Comparison of ENCODE assay signal across 12 cellular contexts in the genomic region with DNA sequence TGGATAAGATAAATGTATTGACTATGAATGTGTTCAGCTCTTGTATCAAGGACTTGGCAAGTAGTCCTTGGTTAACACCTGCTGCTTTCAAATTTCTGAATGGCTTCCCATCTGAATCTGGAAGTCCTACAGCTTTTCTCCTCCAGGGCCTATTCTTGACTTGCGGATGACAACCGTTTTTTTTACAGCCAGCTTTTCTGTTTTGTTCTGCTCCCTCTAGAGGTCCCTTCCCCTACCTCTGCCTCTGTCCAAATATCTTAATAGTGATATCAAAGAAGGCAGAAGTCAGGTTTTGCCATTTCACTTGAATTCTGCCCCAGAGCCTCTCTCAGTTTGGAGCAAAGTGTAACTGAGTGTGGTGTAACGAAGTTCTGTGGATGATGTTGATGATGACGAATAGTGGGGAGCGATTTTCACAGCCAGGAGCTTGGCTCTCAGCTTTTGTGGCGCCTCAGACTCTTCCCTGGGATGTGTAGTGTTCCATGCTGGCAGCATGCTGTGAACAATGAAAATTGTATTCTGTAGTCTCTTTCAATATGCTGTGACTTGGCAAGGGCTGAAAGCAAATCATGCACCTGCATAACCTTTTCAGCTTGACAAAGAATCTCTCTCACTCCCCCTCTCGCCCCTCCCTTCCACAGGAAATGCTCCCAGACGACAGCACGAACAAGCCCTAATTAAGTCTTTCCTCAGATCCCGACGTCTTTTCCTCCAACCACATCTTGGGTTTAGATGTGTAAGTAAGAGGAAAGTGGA. TPM values are rescaled to one million over a fixed set of nuclear protein-coding genes. Genes with fewer than 3 reads are reported as not detected.
DNase-seq lines count a peak whose midpoint lies in the region; ATAC-seq, FAIRE-seq and TF ChIP-seq lines count a peak whose summit lies in the region.
"Had no signal": no experiment of that assay in that cellular context is flagged by ENCODE, and none has a peak within 500 bp of the region (broad histone marks: within the 10 kb centered on the region; RNA-seq: fewer than 3 reads in every experiment).

No MANE protein-coding gene starts in this region.

- H3K4me3 ChIP-seq in BJ (ENCODE audit: low read depth, low read length), result no peak overlapping the region

- ATAC-seq in foreskin keratinocyte, result no peak

- peaks cover 6% of the 10 kb centered on the region for H3K27me3 Mint-ChIP-seq in nephron progenitor cell (ENCODE audit: low read depth, poor library complexity)
- H3K27me3 Mint-ChIP-seq: CD4-positive, CD25-positive, alpha-beta regulatory T cell had no signal

- H3K9me3 Mint-ChIP-seq in nephron progenitor cell, result no peaks in the 10 kb centered on the region
- H3K9me3 Mint-ChIP-seq: activated CD4-positive, alpha-beta memory T cell treated with anti-CD3 and anti-CD28 coated beads, Interleukin-2, amount 10 ng/mL, durations not matched to agents 7 days and 5 days; CD4-positive, CD25-positive, alpha-beta regulatory T cell had no signal

- DNase-seq in BJ (ENCODE audit: low read depth), result no peak
- peak; percentile 17 for DNase-seq in NAMALWA (ENCODE audit: low spot score)
- DNase-seq in foreskin keratinocyte, result no peak
- no peak for DNase-seq in superior temporal gyrus (ENCODE audit: extremely low spot score)
- DNase-seq in nephron progenitor cell, result no peak
- DNase-seq in dedifferentiated amniotic fluid mesenchymal stem cell (ENCODE audit: extremely low spot score), result no peak
- no peak for DNase-seq in GM19239 (ENCODE audit: insufficient read length, low spot score)
- DNase-seq: activated CD4-positive, alpha-beta memory T cell treated with anti-CD3 and anti-CD28 coated beads, Interleukin-2, amount 10 ng/mL, durations not matched to agents 7 days and 5 days; CD4-positive, CD25-positive, alpha-beta regulatory T cell; Right ventricle myocardium superior had no signal

- H3K27ac Mint-ChIP-seq in nephron progenitor cell, result no peak overlapping the region
- H3K27ac Mint-ChIP-seq: activated CD4-positive, alpha-beta memory T cell treated with anti-CD3 and anti-CD28 coated beads, Interleukin-2, amount 10 ng/mL, durations not matched to agents 7 days and 5 days; CD4-positive, CD25-positive, alpha-beta regulatory T cell had no signal

- POLR2A ChIA-PET in BJ (lab: Charles Lee), result no interaction called here

- peaks cover 20% of the 10 kb centered on the region for H3K4me1 Mint-ChIP-seq in nephron progenitor cell

- H3K4me1 ChIP-seq in foreskin keratinocyte, result peaks cover 3% of the 10 kb centered on the region

- H3K27me3 ChIP-seq in BJ (ENCODE audit: control insufficient read depth, insufficient read depth, low read length) (no peaks in the 10 kb centered on the region), foreskin keratinocyte (peaks cover 8% of the 10 kb centered on the region)

- no peak overlapping the region for H3K27ac ChIP-seq in foreskin keratinocyte

- no peak for FAIRE-seq in GM19239 (lab: Jason Lieb, UNC)
- FAIRE-seq: H54 had no signal

- CTCF ChIA-PET in BJ (lab: Yijun Ruan, JAX), result interaction anchor here (0.7 to 8.9 kb wide), 12 partner anchors 9 to 504 kb away, joined by 3 to 83 read pairs (median 8); no protein-coding TSS in a partner anchor

- H3K36me3 Mint-ChIP-seq in nephron progenitor cell (ENCODE audit: low read depth), result no peaks in the 10 kb centered on the region
- H3K36me3 Mint-ChIP-seq: CD4-positive, CD25-positive, alpha-beta regulatory T cell had no signal

- TF ChIP-seq CTCF in BJ (IDR thresholded peaks at IDR 0.05; ENCODE audit: insufficient read depth, low read depth, low read length) (0 out of 2 replicates have a peak, but pooled peaks have one; percentile 19), foreskin keratinocyte (conservative IDR thresholded peaks at IDR 0.05) (peak; percentile 42), nephron progenitor cell (IDR thresholded peaks at IDR 0.05) (no peak)

- no peak overlapping the region for H3K4me3 Mint-ChIP-seq in nephron progenitor cell
- H3K4me3 Mint-ChIP-seq: activated CD4-positive, alpha-beta memory T cell treated with anti-CD3 and anti-CD28 coated beads, Interleukin-2, amount 10 ng/mL, durations not matched to agents 7 days and 5 days had no signal

- H3K36me3 ChIP-seq in BJ (ENCODE audit: control insufficient read depth, insufficient read depth, low read length), result no peaks in the 10 kb centered on the region

TF ChIP-seq in PFSK-1, 5 proteins besides CTCF, POLR2A, EP300 and RAD21:
- TF ChIP-seq FOXP2 (optimal IDR thresholded peaks at IDR 0.05; ENCODE audit: borderline replicate concordance, extremely low read depth, extremely low read length, insufficient read depth) (no peak), SIN3A (IDR thresholded peaks at IDR 0.05; ENCODE audit: borderline replicate concordance, insufficient read depth, low read length) (0 out of 2 replicates have a peak, but pooled peaks have one; percentile 46), TAF1 (IDR thresholded peaks at IDR 0.05; ENCODE audit: borderline replicate concordance, insufficient read depth, low read length) (no peak)
- TF ChIP-seq, protein P1, sequence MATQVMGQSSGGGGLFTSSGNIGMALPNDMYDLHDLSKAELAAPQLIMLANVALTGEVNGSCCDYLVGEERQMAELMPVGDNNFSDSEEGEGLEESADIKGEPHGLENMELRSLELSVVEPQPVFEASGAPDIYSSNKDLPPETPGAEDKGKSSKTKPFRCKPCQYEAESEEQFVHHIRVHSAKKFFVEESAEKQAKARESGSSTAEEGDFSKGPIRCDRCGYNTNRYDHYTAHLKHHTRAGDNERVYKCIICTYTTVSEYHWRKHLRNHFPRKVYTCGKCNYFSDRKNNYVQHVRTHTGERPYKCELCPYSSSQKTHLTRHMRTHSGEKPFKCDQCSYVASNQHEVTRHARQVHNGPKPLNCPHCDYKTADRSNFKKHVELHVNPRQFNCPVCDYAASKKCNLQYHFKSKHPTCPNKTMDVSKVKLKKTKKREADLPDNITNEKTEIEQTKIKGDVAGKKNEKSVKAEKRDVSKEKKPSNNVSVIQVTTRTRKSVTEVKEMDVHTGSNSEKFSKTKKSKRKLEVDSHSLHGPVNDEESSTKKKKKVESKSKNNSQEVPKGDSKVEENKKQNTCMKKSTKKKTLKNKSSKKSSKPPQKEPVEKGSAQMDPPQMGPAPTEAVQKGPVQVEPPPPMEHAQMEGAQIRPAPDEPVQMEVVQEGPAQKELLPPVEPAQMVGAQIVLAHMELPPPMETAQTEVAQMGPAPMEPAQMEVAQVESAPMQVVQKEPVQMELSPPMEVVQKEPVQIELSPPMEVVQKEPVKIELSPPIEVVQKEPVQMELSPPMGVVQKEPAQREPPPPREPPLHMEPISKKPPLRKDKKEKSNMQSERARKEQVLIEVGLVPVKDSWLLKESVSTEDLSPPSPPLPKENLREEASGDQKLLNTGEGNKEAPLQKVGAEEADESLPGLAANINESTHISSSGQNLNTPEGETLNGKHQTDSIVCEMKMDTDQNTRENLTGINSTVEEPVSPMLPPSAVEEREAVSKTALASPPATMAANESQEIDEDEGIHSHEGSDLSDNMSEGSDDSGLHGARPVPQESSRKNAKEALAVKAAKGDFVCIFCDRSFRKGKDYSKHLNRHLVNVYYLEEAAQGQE (IDR thresholded peaks at IDR 0.05; ENCODE audit: insufficient read depth in 1 of 2, low read depth in 2 of 2, low read length in 2 of 2), result peak in 1 of 2 experiments; percentile 74; a peak in 1 of 4 replicates

RNA-seq across cellular contexts. Expression of a gene that starts 5.0 kb away (rescaled TPM):
- polyA plus RNA-seq in BJ (2011; rRNA removed), result 4.9 and 7.3 TPM in 2 replicates
- 5.0 and 8.6 TPM in 2 replicates for polyA minus RNA-seq in BJ (2011; rRNA and poly(A)+ RNA removed)
- polyA plus RNA-seq in PFSK-1 (2012; ENCODE audit: insufficient read length, low read depth), result 0.98 TPM
- total RNA-seq in foreskin keratinocyte, result 0.95 and 1.3 TPM in 2 replicates
- polyA plus RNA-seq in foreskin keratinocyte, result 0.48 TPM in 2 replicates

RNA-seq across cellular contexts. Expression of a gene that starts 28.4 kb away (rescaled TPM):
- polyA plus RNA-seq in BJ (2011; rRNA removed) (27.7 and 47.1 TPM in 2 replicates), foreskin keratinocyte (25.2 and 26.0 TPM in 2 replicates)
- 23.2 and 31.9 TPM in 2 replicates for polyA minus RNA-seq in BJ (2011; rRNA and poly(A)+ RNA removed)
- 3.6 TPM for polyA plus RNA-seq in PFSK-1 (2012; ENCODE audit: insufficient read length, low read depth)
- 73.4 and 95.8 TPM in 2 replicates for total RNA-seq in foreskin keratinocyte
